Comparison of ENCODE assay signal across 8 cellular contexts in the genomic region with DNA sequence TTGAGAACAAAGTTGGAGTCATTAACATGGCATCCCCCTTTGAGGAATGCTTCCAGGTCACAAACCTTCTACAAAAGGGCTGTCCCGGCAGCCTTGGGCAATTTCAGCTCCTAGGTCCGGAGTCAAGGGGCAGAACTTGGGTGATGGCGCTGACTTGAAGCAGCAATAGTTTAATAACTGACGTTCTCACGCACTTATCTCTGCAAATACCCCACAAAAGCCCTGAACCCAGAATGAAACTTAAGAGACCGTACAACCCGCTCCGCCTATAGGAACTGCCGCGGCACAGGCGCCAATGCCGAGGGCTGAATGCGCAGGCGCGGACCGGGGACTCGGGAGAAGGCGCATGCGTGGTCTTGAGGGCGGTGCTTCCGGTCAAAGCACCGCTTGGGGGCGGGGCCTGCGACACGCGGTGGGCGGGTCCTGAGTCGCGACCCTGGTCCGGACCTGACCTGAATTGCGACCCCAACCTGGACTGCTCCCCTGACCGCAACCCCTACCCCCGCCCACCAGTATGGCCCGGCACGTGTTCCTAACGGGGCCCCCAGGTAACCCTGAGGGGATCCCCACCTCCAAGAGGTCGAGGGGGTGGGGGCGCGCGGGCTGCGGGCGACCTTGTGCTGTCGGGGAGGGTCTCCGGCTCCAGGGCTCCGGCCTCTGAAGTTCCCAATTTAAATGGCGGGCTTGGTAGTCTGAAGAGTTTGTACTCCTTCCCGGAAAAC. TPM values are rescaled to one million over a fixed set of nuclear protein-coding genes. Genes with fewer than 3 reads are reported as not detected.
DNase-seq lines count a peak whose midpoint lies in the region; ATAC-seq and TF ChIP-seq lines count a peak whose summit lies in the region.

A gene with protein sequence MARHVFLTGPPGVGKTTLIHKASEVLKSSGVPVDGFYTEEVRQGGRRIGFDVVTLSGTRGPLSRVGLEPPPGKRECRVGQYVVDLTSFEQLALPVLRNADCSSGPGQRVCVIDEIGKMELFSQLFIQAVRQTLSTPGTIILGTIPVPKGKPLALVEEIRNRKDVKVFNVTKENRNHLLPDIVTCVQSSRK (plus strand): TSS at position 415 of the 722 bp plus-strand sequence. CDS start 100 bp downstream, at position 515.

- H3F3A ChIP-seq in MM.1S (ENCODE audit: insufficient read depth, low read length) = no peaks in the 10 kb centered on the region

- in situ Hi-C loops in G401 (cut with HindIII; ENCODE audit: low sequenced_read_pairs) = no loop called here
- in situ Hi-C loops in HAP-1 (cut with MboI; ENCODE audit: low sequenced_read_pairs) = no loop called here

- peaks cover 21% of the 10 kb centered on the region for H3K4me1 ChIP-seq in HAP-1
- peaks cover 6% of the 10 kb centered on the region; the same call in 1 of the 2 replicates for H3K4me1 ChIP-seq in MM.1S (ENCODE audit: low read length)
- H3K4me1 ChIP-seq in SJCRH30 = 0 out of 2 replicates have a peak, but pooled peaks cover 5% of the 10 kb centered on the region
- H3K4me1 ChIP-seq in foreskin keratinocyte = peaks cover 12% of the 10 kb centered on the region
- H3K4me1 ChIP-seq in neuron (ENCODE audit: insufficient read depth, low read length) = peaks cover 29% of the 10 kb centered on the region
- peaks cover 0 to 31% (median 26%) of the 10 kb centered on the region in 5 donors for H3K4me1 ChIP-seq in subcutaneous abdominal adipose tissue (ENCODE audit: control insufficient read depth in 5 of 5, insufficient read depth in 5 of 5, low read length in 5 of 5)

- H3K27me3 ChIP-seq in HAP-1 (ENCODE audit: low read depth) (no peaks in the 10 kb centered on the region), MM.1S (replicated peaks; ENCODE audit: insufficient read depth, low read length) (no peaks in the 10 kb centered on the region), SJCRH30 (no peaks in the 10 kb centered on the region), foreskin keratinocyte (no peaks in the 10 kb centered on the region), neuron (ENCODE audit: insufficient read depth, low read length) (no peaks in the 10 kb centered on the region), subcutaneous abdominal adipose tissue (ENCODE audit: control insufficient read depth in 5 of 5, insufficient read depth in 4 of 5, low read length in 5 of 5) (no peaks in the 10 kb centered on the region)

- H3K9ac ChIP-seq in MM.1S (ENCODE audit: low read length) (peak within 1 kb of the TSS; percentile 69), subcutaneous abdominal adipose tissue (ENCODE audit: low read length in 5 of 5) (peak within 1 kb of the TSS in 4 of 5 donors; percentile 71 to 79 (median 74))

- H3K79me2 ChIP-seq in MM.1S (ENCODE audit: low read length) = no peaks in the 10 kb centered on the region

- ATAC-seq in foreskin keratinocyte = peak; percentile 84

- DNase-seq in G401 (ENCODE audit: low spot score) (peak; percentile 90), HAP-1 (ENCODE audit: low spot score in 2 of 2) (peak; percentile 88 to 95), MM.1S (peak; percentile 98), SJCRH30 (peak; percentile 91 to 96), foreskin keratinocyte (peak; percentile 65 to 86)
- DNase-seq in activated gamma-delta T cell treated with anti-CD3 and anti-CD28 coated beads, Interleukin-2, amount 50 U/mL, for 16 hours (ENCODE audit: low read depth) = peak; percentile 94

- H3K9me3 ChIP-seq in HAP-1 (no peaks in the 10 kb centered on the region), MM.1S (replicated peaks; ENCODE audit: insufficient read depth, low read length) (no peaks in the 10 kb centered on the region), SJCRH30 (replicated peaks) (no peaks in the 10 kb centered on the region), neuron (ENCODE audit: low read length) (no peaks in the 10 kb centered on the region), subcutaneous abdominal adipose tissue (ENCODE audit: control insufficient read depth in 5 of 5, low read length in 5 of 5) (no peaks in the 10 kb centered on the region)

- H3K27ac ChIP-seq in MM.1S (ENCODE audit: low read length) (peak within 1 kb of the TSS; percentile 10; the same call in 1 of the 2 replicates), SJCRH30 (peak within 1 kb of the TSS; percentile 51), foreskin keratinocyte (peak within 1 kb of the TSS; percentile 59), subcutaneous abdominal adipose tissue (ENCODE audit: low read depth, low read length) (peak within 1 kb of the TSS; percentile 86)

- H3K4me2 ChIP-seq in MM.1S (ENCODE audit: low read depth, low read length) = peak within 1 kb of the TSS; percentile 79

- H3K36me3 ChIP-seq in HAP-1 (replicated peaks) (no peaks in the 10 kb centered on the region), MM.1S (replicated peaks; ENCODE audit: insufficient read depth, low read length) (no peaks in the 10 kb centered on the region), SJCRH30 (no peaks in the 10 kb centered on the region), neuron (ENCODE audit: insufficient read depth, low read length) (no peaks in the 10 kb centered on the region), subcutaneous abdominal adipose tissue (ENCODE audit: control insufficient read depth in 5 of 5, insufficient read depth in 5 of 5, low read length in 5 of 5) (no peaks in the 10 kb centered on the region)

- TF ChIP-seq CTCF in MM.1S (IDR thresholded peaks at IDR 0.05; ENCODE audit: low read length) (no peak), foreskin keratinocyte (conservative IDR thresholded peaks at IDR 0.05) (peak; percentile 28)

- no peaks in the 10 kb centered on the region for H3K9me2 ChIP-seq in MM.1S (replicated peaks; ENCODE audit: insufficient read depth, low read length)

- peak within 1 kb of the TSS; percentile 99 for H2AFZ ChIP-seq in MM.1S (ENCODE audit: low read length)
- peak within 1 kb of the TSS; percentile 87 for H2AFZ ChIP-seq in neuron (ENCODE audit: low read depth, low read length)

- H4K20me1 ChIP-seq in MM.1S (ENCODE audit: insufficient read depth, low read length) = no peaks in the 10 kb centered on the region

- H3K4me3 ChIP-seq in HAP-1 (peak within 1 kb of the TSS; percentile 92), MM.1S (ENCODE audit: low read length) (peak within 1 kb of the TSS; percentile 83), SJCRH30 (peak within 1 kb of the TSS; percentile 78), neuron (ENCODE audit: low read length) (peak within 1 kb of the TSS; percentile 65), subcutaneous abdominal adipose tissue (ENCODE audit: low read depth in 1 of 5, low read length in 5 of 5) (peak within 1 kb of the TSS; percentile 80 to 94 (median 84))

RNA-seq across cellular contexts. Expression of the gene that starts here (rescaled TPM):
- total RNA-seq in G401 (2014; rRNA removed; shearing (Covaris generic)) = 46.2 and 50.5 TPM in 2 replicates
- 18.1 and 21.0 TPM in 2 replicates for total RNA-seq in SJCRH30 (2014; rRNA removed; shearing (Covaris generic))
- total RNA-seq in foreskin keratinocyte = 36.3 and 48.3 TPM in 2 replicates
- 48.7 and 64.2 TPM in 2 replicates for polyA plus RNA-seq in foreskin keratinocyte

Comparison
In these comparisons a context has a peak if more than half of its experiments do, and no peak if none do; other contexts are left out.
1. Peak in every context shown above with its lines: DNase-seq, ATAC-seq, H3K4me3 ChIP-seq and H3K27ac ChIP-seq.
2. H3K27ac ChIP-seq: peak in every context shown above with its lines; median percentile 86 in subcutaneous abdominal adipose tissue; 59 in foreskin keratinocyte; 51 in SJCRH30; 10 in MM.1S.